In genomic region chrX:153768311-153769157, GRCh38 we compare ENCODE assay signal across 21 cellular contexts. TPM values are rescaled to one million over a fixed set of nuclear protein-coding genes. Genes with fewer than 3 reads are reported as not detected.
DNase-seq lines count a peak whose midpoint lies in the region; ATAC-seq and TF ChIP-seq lines count a peak whose summit lies in the region.
"Had no signal": no experiment of that assay in that cellular context is flagged by ENCODE, and none has a peak within 500 bp of the region (broad histone marks: within the 10 kb centered on the region; RNA-seq: fewer than 3 reads in every experiment).

No MANE protein-coding gene starts in this region.

- H3K4me1 Mint-ChIP-seq in activated CD8-positive, alpha-beta memory T cell treated with anti-CD3 and anti-CD28 coated beads, Interleukin-2, amount 10 ng/mL, durations not matched to agents 7 days and 5 days, result peaks cover 5% of the 10 kb centered on the region
- peaks cover 4 to 9% of the 10 kb centered on the region in 2 donors for H3K4me1 Mint-ChIP-seq in effector memory CD8-positive, alpha-beta T cell (ENCODE audit: low read depth in 2 of 2)

- 0 out of 2 replicates have a peak, but pooled peaks cover 3% of the 10 kb centered on the region for H3K4me1 ChIP-seq in HEK293 (ENCODE audit: control insufficient read depth, insufficient read depth, low read length)
- H3K4me1 ChIP-seq in spleen, result peaks cover 0 to 39% (median 20%) of the 10 kb centered on the region in 6 donors

- H3K27ac ChIP-seq in HEK293 (ENCODE audit: extremely low read depth, low read depth, low read length) (no peak overlapping the region), spleen (no peak overlapping the region)
- H3K27ac ChIP-seq: heart right ventricle, left lung, skin epidermis had no signal

- POLR2A ChIA-PET in HEK293 (lab: Yijun Ruan, JAX), result interaction anchor here (0.8 kb wide), 1 partner anchor 13 kb away, joined by 3 read pairs; no protein-coding TSS in a partner anchor

- no peaks in the 10 kb centered on the region for H3K27me3 Mint-ChIP-seq in activated CD8-positive, alpha-beta memory T cell treated with anti-CD3 and anti-CD28 coated beads, Interleukin-2, amount 10 ng/mL, durations not matched to agents 7 days and 5 days
- no peaks in the 10 kb centered on the region for H3K27me3 Mint-ChIP-seq in effector memory CD8-positive, alpha-beta T cell
- H3K27me3 Mint-ChIP-seq: activated naive CD4-positive, alpha-beta T cell treated with anti-CD3 and anti-CD28 coated beads, Interleukin-2, amount 50 U/mL, for 24 hours; central memory CD8-positive, alpha-beta T cell had no signal

- no peaks in the 10 kb centered on the region for H3K9me3 Mint-ChIP-seq in activated CD8-positive, alpha-beta memory T cell treated with anti-CD3 and anti-CD28 coated beads, Interleukin-2, amount 10 ng/mL, durations not matched to agents 7 days and 5 days (ENCODE audit: low read depth)
- H3K9me3 Mint-ChIP-seq in effector memory CD8-positive, alpha-beta T cell, result no peaks in the 10 kb centered on the region
- H3K9me3 Mint-ChIP-seq: activated naive CD4-positive, alpha-beta T cell treated with anti-CD3 and anti-CD28 coated beads, Interleukin-2, amount 50 U/mL, for 24 hours; central memory CD8-positive, alpha-beta T cell; T-helper 2 cell treated with Interferon-gamma antibody and Interleukin-4, amounts not matched to agents 5 μg/mL and 100 μg/mL, for 36 hours had no signal

- no peaks in the 10 kb centered on the region for H3K36me3 ChIP-seq in HEK293 (ENCODE audit: control insufficient read depth in 2 of 2, insufficient read depth in 1 of 2, low read length in 2 of 2)
- H3K36me3 ChIP-seq in spleen, result no peaks in the 10 kb centered on the region
- H3K36me3 ChIP-seq: heart right ventricle, left lung had no signal

- H3K27me3 ChIP-seq in spleen (replicated peaks in 1 of 7), result peaks cover 0 to 10% (median 0%) of the 10 kb centered on the region in 7 donors
- H3K27me3 ChIP-seq: left lung had no signal

- ATAC-seq in activated CD8-positive, alpha-beta memory T cell treated with anti-CD3 and anti-CD28 coated beads, Interleukin-2, amount 10 ng/mL, durations not matched to agents 7 days and 5 days, result no peak
- ATAC-seq in effector memory CD8-positive, alpha-beta T cell (replicated peaks), result no peak
- ATAC-seq in HG03045 (IDR thresholded peaks at IDR 0.05; ENCODE audit: unreplicated experiment), result no peak
- ATAC-seq in HG02610 (IDR thresholded peaks at IDR 0.05; ENCODE audit: unreplicated experiment), result no peak
- ATAC-seq: heart right ventricle, left lung had no signal

- 59 to 86% (median 75%) methylated on average over 3 to 22 of the region's 22 CpGs for WGBS in spleen, 5 donors

- TF ChIP-seq CTCF in HEK293 (tag by site-specific recombination; IDR thresholded peaks at IDR 0.05), result peak; percentile 10; the same call in 1 of the 2 replicates
- peak in 1 of 11 experiments; percentile 15 for TF ChIP-seq CTCF in spleen (IDR thresholded peaks at IDR 0.05 in 8 of 11, conservative IDR thresholded peaks at IDR 0.05 in 3 of 11)

- no peak overlapping the region for H3K4me3 ChIP-seq in HEK293 (ENCODE audit: low read depth, low read length)
- no peak overlapping the region for H3K4me3 ChIP-seq in spleen
- H3K4me3 ChIP-seq: heart right ventricle, left lung, skin epidermis had no signal

- no peak overlapping the region for H3K4me3 Mint-ChIP-seq in activated CD8-positive, alpha-beta memory T cell treated with anti-CD3 and anti-CD28 coated beads, Interleukin-2, amount 10 ng/mL, durations not matched to agents 7 days and 5 days
- peak overlapping the region in 1 of 2 donors; percentile 37 for H3K4me3 Mint-ChIP-seq in effector memory CD8-positive, alpha-beta T cell
- H3K4me3 Mint-ChIP-seq: activated naive CD4-positive, alpha-beta T cell treated with anti-CD3 and anti-CD28 coated beads, Interleukin-2, amount 50 U/mL, for 24 hours; central memory CD8-positive, alpha-beta T cell; nephron progenitor cell; T-helper 2 cell treated with Interferon-gamma antibody and Interleukin-4, amounts not matched to agents 5 μg/mL and 100 μg/mL, for 36 hours had no signal

- intact Hi-C loops in spleen (cut with DNase I; ENCODE audit: low total_unique reads), result no loop called here

- CTCF ChIA-PET in activated CD8-positive, alpha-beta memory T cell treated with anti-CD3 and anti-CD28 coated beads, Interleukin-2, amount 10 ng/mL, durations not matched to agents 7 days and 5 days (lab: Charles Lee), result interaction anchor here (1.3 to 1.6 kb wide), 2 partner anchors 26 to 158 kb away, joined by 3 read pairs; partner anchors contain the start of genes IDH3G and SSR4
- CTCF ChIA-PET in HEK293 (lab: Yijun Ruan, JAX), result interaction anchor here (0.8 to 6.5 kb wide), 4 partner anchors 10 to 179 kb away, joined by 4 to 63 read pairs (median 4); no protein-coding TSS in a partner anchor

- no peak overlapping the region for H3K27ac Mint-ChIP-seq in activated CD8-positive, alpha-beta memory T cell treated with anti-CD3 and anti-CD28 coated beads, Interleukin-2, amount 10 ng/mL, durations not matched to agents 7 days and 5 days
- H3K27ac Mint-ChIP-seq in effector memory CD8-positive, alpha-beta T cell, result peak overlapping the region; percentile 35 to 81
- H3K27ac Mint-ChIP-seq: activated naive CD4-positive, alpha-beta T cell treated with anti-CD3 and anti-CD28 coated beads, Interleukin-2, amount 50 U/mL, for 24 hours; nephron progenitor cell; T-helper 2 cell treated with Interferon-gamma antibody and Interleukin-4, amounts not matched to agents 5 μg/mL and 100 μg/mL, for 36 hours had no signal

- DNase-seq in activated CD8-positive, alpha-beta memory T cell treated with anti-CD3 and anti-CD28 coated beads, Interleukin-2, amount 50 U/mL, for 48 hours, result peak; percentile 48
- DNase-seq in activated CD8-positive, alpha-beta memory T cell treated with anti-CD3 and anti-CD28 coated beads, Interleukin-2, amount 10 ng/mL, durations not matched to agents 7 days and 5 days, result no peak
- no peak for DNase-seq in effector memory CD8-positive, alpha-beta T cell
- DNase-seq in spleen, result peak; percentile 77
- DNase-seq in HPDE6-E6E7 (ENCODE audit: extremely low spot score), result no peak
- DNase-seq: activated CD4-positive, alpha-beta T cell treated with anti-CD3 and anti-CD28 coated beads, Interleukin-2, amount 50 U/mL, for 48 hours; Calu3; erythroblast; Kasumi-1; NCI-H187 treated with DMSO at 0.1 percent for 48 hours; NCI-H526; nephron progenitor cell had no signal

- H3K9me3 ChIP-seq in HEK293 (ENCODE audit: control insufficient read depth, insufficient read depth, low read depth, low read length), result no peaks in the 10 kb centered on the region
- H3K9me3 ChIP-seq in spleen, result no peaks in the 10 kb centered on the region
- H3K9me3 ChIP-seq: heart right ventricle, left lung had no signal

- TF ChIP-seq POLR2A in spleen (IDR thresholded peaks at IDR 0.05), result no peak

- H3K36me3 Mint-ChIP-seq in activated CD8-positive, alpha-beta memory T cell treated with anti-CD3 and anti-CD28 coated beads, Interleukin-2, amount 10 ng/mL, durations not matched to agents 7 days and 5 days, result no peaks in the 10 kb centered on the region
- H3K36me3 Mint-ChIP-seq in effector memory CD8-positive, alpha-beta T cell (ENCODE audit: insufficient read depth), result no peaks in the 10 kb centered on the region
- H3K36me3 Mint-ChIP-seq: activated naive CD4-positive, alpha-beta T cell treated with anti-CD3 and anti-CD28 coated beads, Interleukin-2, amount 50 U/mL, for 24 hours had no signal

TF ChIP-seq in HEK293, 187 proteins besides CTCF, POLR2A, EP300 and RAD21:
- TF ChIP-seq ZNF530 (tag by site-specific recombination; IDR thresholded peaks at IDR 0.05; ENCODE audit: low read depth) (no peak), GLIS2 (tag by site-specific recombination; IDR thresholded peaks at IDR 0.05) (peak; percentile 49), ZNF792 (tag by site-specific recombination; IDR thresholded peaks at IDR 0.05) (no peak)

RNA-seq across cellular contexts. Expression of gene PLXNB3, which starts 4.5 kb away (rescaled TPM):
- total RNA-seq in activated CD8-positive, alpha-beta memory T cell treated with anti-CD3 and anti-CD28 coated beads, Interleukin-2, amount 10 ng/mL, durations not matched to agents 7 days and 5 days, result under 1 TPM; 0.42 to 0.50 TPM
- 1 to 10 TPM in 6 of 7 donors, under 1 TPM in 1; 0.68 to 2.8 (median 1.7) TPM for total RNA-seq in spleen
- polyA plus RNA-seq in spleen, result 1 to 10 TPM in 1 of 3 donors, under 1 TPM in 2; 0.48 to 1.5 (median 0.49) TPM

RNA-seq across cellular contexts. Expression of gene SRPK3, which starts 12.3 kb away (rescaled TPM):
- not detected for total RNA-seq in activated CD8-positive, alpha-beta memory T cell treated with anti-CD3 and anti-CD28 coated beads, Interleukin-2, amount 10 ng/mL, durations not matched to agents 7 days and 5 days
- total RNA-seq in spleen, result not detected
- under 1 TPM; 0.03 to 0.26 (median 0.07) TPM for polyA plus RNA-seq in spleen

RNA-seq across cellular contexts. Expression of gene IDH3G, which starts 25.6 kb away (rescaled TPM):
- total RNA-seq in activated CD8-positive, alpha-beta memory T cell treated with anti-CD3 and anti-CD28 coated beads, Interleukin-2, amount 10 ng/mL, durations not matched to agents 7 days and 5 days, result 10 to 100 TPM; 69.4 to 72.0 TPM
- 10 to 100 TPM; 51.8 to 92.7 (median 68.7) TPM for total RNA-seq in spleen
- polyA plus RNA-seq in spleen, result 10 to 100 TPM; 32.7 to 47.0 (median 41.3) TPM

RNA-seq across cellular contexts. Expression of gene SSR4, which starts 25.9 kb away (rescaled TPM):
- total RNA-seq in activated CD8-positive, alpha-beta memory T cell treated with anti-CD3 and anti-CD28 coated beads, Interleukin-2, amount 10 ng/mL, durations not matched to agents 7 days and 5 days, result 100 to 1,000 TPM; 190 to 191 TPM
- total RNA-seq in spleen, result 100 to 1,000 TPM; 144 to 307 (median 217) TPM
- 100 to 1,000 TPM; 357 to 488 (median 359) TPM for polyA plus RNA-seq in spleen

RNA-seq across cellular contexts. Expression of gene ABCD1, which starts 43.9 kb away (rescaled TPM):
- total RNA-seq in activated CD8-positive, alpha-beta memory T cell treated with anti-CD3 and anti-CD28 coated beads, Interleukin-2, amount 10 ng/mL, durations not matched to agents 7 days and 5 days, result 10 to 100 TPM; 10.7 to 18.3 TPM
- total RNA-seq in spleen, result 10 to 100 TPM; 14.9 to 28.1 (median 23.2) TPM
- polyA plus RNA-seq in spleen, result 1 to 10 TPM; 5.1 to 9.7 (median 6.9) TPM

Comparison
In these comparisons a context has a peak if more than half of its experiments do, and no peak if none do; other contexts are left out.
1. DNase-seq: peak in activated CD8-positive, alpha-beta memory T cell treated with anti-CD3 and anti-CD28 coated beads, Interleukin-2, amount 50 U/mL, for 48 hours (single experiment) and spleen (single experiment); none in activated CD8-positive, alpha-beta memory T cell treated with anti-CD3 and anti-CD28 coated beads, Interleukin-2, amount 10 ng/mL, durations not matched to agents 7 days and 5 days (single experiment), effector memory CD8-positive, alpha-beta T cell (0 of 3) and HPDE6-E6E7 (single experiment).